In the genomic region with DNA sequence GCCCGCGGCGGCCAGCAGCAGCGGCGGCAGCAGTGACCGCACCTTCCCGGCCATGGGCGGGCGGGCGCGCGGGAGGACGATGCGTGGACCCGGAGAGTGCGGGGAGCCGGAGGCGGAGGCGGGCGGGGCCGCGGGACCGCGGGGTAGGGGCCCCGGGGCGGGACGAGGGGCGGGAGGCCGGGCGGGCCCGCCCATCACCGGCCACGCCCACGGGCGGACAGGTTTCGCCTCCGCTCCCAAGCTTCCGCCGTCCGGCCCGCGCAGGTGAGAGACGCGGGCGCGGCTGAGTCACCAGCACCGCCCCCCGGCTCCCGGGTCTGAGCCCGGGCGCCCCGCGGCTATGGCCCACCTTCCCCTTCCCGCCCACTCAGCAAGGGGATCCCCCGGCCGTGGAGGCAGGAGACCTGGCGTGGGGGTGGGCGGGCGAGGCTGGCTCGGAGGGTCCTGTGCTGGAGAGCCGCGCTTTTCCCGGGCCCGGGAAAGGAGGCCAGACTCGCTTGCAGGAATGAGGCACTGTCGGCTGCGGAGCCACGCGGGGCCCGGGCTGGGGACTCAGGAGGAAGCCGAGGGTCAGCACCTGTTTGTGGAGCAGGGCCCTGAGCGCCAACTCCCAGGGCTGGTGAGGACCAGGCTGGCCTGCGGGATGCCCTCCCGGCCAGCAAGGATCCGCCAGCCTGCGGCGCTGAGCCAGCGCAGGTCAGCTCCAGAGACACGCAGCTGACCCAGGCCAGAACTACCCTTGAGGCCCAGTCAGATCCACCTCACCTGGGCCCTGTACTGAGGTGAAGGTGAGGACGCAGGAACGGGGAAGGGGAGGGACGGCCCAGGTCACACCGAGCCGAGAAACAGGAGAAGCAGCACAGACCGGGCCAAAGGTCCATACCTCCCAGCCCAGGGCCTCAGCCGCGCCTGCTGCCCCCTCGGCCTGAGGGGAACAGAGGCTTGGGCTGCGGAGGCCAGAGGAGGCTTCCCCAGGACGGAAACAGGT, we compare ENCODE assay signal across 9 cellular contexts. TPM values are rescaled to one million over a fixed set of nuclear protein-coding genes. Genes with fewer than 3 reads are reported as not detected.
DNase-seq lines count a peak whose midpoint lies in the region; ATAC-seq lines count a peak whose summit lies in the region.
"Had no signal": no experiment of that assay in that cellular context is flagged by ENCODE, and none has a peak within 500 bp of the region (broad histone marks: within the 10 kb centered on the region; RNA-seq: fewer than 3 reads in every experiment).

A gene (minus strand): TSS at position 118 of the 988 bp plus-strand sequence. CDS start 64 bp downstream, at position 54.

- H3K4me3 Mint-ChIP-seq in activated T-cell treated with anti-CD3 and anti-CD28 coated beads, Interleukin-2, amount 50 U/mL, for 72 hours = peak within 1 kb of the TSS in 1 of 2 donors; percentile 27
- H3K4me3 Mint-ChIP-seq: T-helper 1 cell treated with Interleukin-12 subunit alpha and Interleukin-12 subunit beta and Interleukin-4 antibody, amounts not matched to agents 30 μg/mL and 1 μg/mL, for 36 hours had no signal

- peaks cover 10% of the 10 kb centered on the region for H3K27me3 Mint-ChIP-seq in activated T-cell treated with anti-CD3 and anti-CD28 coated beads, Interleukin-2, amount 50 U/mL, for 72 hours (ENCODE audit: low read depth)

- H3K4me1 Mint-ChIP-seq in activated T-cell treated with anti-CD3 and anti-CD28 coated beads, Interleukin-2, amount 50 U/mL, for 72 hours (ENCODE audit: low read depth) = no peaks in the 10 kb centered on the region

- ATAC-seq in activated T-cell treated with anti-CD3 and anti-CD28 coated beads, Interleukin-2, amount 50 U/mL, for 72 hours (replicated peaks in 1 of 2) = peak; percentile 60 to 68
- ATAC-seq in stimulated activated naive CD8-positive, alpha-beta T cell treated with anti-CD3 and anti-CD28 coated beads, Interleukin-15, Interleukin-2, amounts not matched to agents 100 U/mL and 50 U/mL, for 24 hours = peak; percentile 9
- ATAC-seq in HG03095 (IDR thresholded peaks at IDR 0.05; ENCODE audit: unreplicated experiment) (no peak), GM18519 (IDR thresholded peaks at IDR 0.05; ENCODE audit: low FRiP score, unreplicated experiment) (no peak)

- H3K9me3 Mint-ChIP-seq in activated T-cell treated with anti-CD3 and anti-CD28 coated beads, Interleukin-2, amount 50 U/mL, for 72 hours = no peaks in the 10 kb centered on the region
- H3K9me3 Mint-ChIP-seq: T-helper 1 cell treated with Interleukin-12 subunit alpha and Interleukin-12 subunit beta and Interleukin-4 antibody, amounts not matched to agents 30 μg/mL and 1 μg/mL, for 36 hours had no signal

- DNase-seq in activated naive CD4-positive, alpha-beta T cell treated with Interleukin-2 at 50 U/mL for 16 hours = peak; percentile 44
- DNase-seq in activated naive CD4-positive, alpha-beta T cell (lab: John Stamatoyannopoulos, UW) = no peak
- peak; percentile 49 to 53 for DNase-seq in activated T-cell treated with anti-CD3 and anti-CD28 coated beads, Interleukin-2, amount 50 U/mL, for 72 hours
- DNase-seq in iPS-NIHi7 (ENCODE audit: extremely low spot score) (peak; percentile 74), cerebellar nuclear complex (lab: John Stamatoyannopoulos, UW) (no peak)
- DNase-seq in stimulated activated naive CD8-positive, alpha-beta T cell treated with anti-CD3 and anti-CD28 coated beads, Interleukin-15, Interleukin-2, amounts not matched to agents 100 U/mL and 50 U/mL, for 24 hours = peak; percentile 48

- H3K27ac Mint-ChIP-seq in activated T-cell treated with anti-CD3 and anti-CD28 coated beads, Interleukin-2, amount 50 U/mL, for 72 hours = no peak within 1 kb of the TSS
- H3K27ac Mint-ChIP-seq: T-helper 1 cell treated with Interleukin-12 subunit alpha and Interleukin-12 subunit beta and Interleukin-4 antibody, amounts not matched to agents 30 μg/mL and 1 μg/mL, for 36 hours had no signal

- no peaks in the 10 kb centered on the region for H3K36me3 Mint-ChIP-seq in activated T-cell treated with anti-CD3 and anti-CD28 coated beads, Interleukin-2, amount 50 U/mL, for 72 hours (ENCODE audit: insufficient read depth in 2 of 2)

RNA-seq across cellular contexts. Expression of the gene that starts here (rescaled TPM):
- under 1 TPM; 0.28 to 0.48 TPM for total RNA-seq in activated T-cell treated with anti-CD3 and anti-CD28 coated beads, Interleukin-2, amount 50 U/mL, for 72 hours

Comparison
In these comparisons a context has a peak if more than half of its experiments do, and no peak if none do; other contexts are left out.
1. DNase-seq: peak in activated naive CD4-positive, alpha-beta T cell treated with Interleukin-2 at 50 U/mL for 16 hours (single experiment), iPS-NIHi7 (single experiment) and stimulated activated naive CD8-positive, alpha-beta T cell treated with anti-CD3 and anti-CD28 coated beads, Interleukin-15, Interleukin-2, amounts not matched to agents 100 U/mL and 50 U/mL, for 24 hours (single experiment); none in activated naive CD4-positive, alpha-beta T cell (0 of 4) and cerebellar nuclear complex (0 of 2).
2. Peak in DNase-seq and ATAC-seq in activated T-cell treated with anti-CD3 and anti-CD28 coated beads, Interleukin-2, amount 50 U/mL, for 72 hours; RNA of the gene not detected or under 1 TPM.